ENCODE assay signal across 15 cellular contexts in the genomic region with DNA sequence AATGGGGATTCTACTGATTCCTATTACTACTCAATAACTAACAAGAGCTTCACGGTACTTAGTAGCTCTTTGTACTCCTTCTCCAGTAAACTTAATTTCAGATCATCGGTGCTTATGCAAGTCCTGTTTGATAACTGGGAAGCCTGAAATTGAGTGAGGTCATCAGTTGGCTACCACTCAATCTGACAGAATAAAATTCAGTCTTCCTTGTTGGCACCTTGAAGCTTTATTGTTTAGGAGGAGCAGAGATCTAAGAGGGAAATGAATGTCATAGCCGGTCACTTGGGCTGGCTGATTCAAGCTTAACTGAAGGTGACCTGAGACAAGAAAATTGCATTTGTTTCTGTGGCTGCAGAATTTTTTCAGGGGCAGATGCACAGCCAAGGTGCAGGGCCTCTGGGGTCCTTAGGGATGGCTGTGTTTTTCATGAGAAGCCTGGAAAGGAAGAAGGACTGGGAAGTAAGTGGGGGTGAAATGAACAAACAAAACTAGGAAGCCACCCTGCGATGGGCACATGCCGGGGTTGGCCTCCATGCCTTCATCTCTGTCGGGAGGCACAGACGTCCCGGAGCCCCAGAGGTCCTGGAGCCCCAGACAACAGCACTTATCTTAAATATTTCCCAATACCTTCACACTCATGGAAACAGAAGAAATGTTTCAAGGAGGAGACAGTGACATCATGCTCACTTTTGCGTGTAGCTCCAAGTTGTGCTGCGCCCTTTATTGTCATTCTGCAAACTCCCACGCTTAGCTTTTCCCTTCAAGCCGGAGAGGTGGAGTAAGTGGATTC.
DNase-seq lines count a peak whose midpoint lies in the region; ATAC-seq and TF ChIP-seq lines count a peak whose summit lies in the region.
"Had no signal": no experiment of that assay in that cellular context is flagged by ENCODE, and none has a peak within 500 bp of the region (broad histone marks: within the 10 kb centered on the region; RNA-seq: fewer than 3 reads in every experiment).

No MANE protein-coding gene starts in this region.

- POLR2A ChIA-PET in IMR-90 (lab: Charles Lee; ENCODE audit: unreplicated experiment), result no interaction called here

- no peak overlapping the region for H2BK120ac ChIP-seq in IMR-90 (ENCODE audit: low read depth, low read length)

- H2BK5ac ChIP-seq in IMR-90 (ENCODE audit: low read depth, low read length, poor library complexity, severe bottlenecking), result no peak overlapping the region

- no peaks in the 10 kb centered on the region for H3K27me3 Mint-ChIP-seq in dendritic cell treated with granulocyte-macrophage colony-stimulating factor and Interleukin-4, amounts not matched to agents 40 ng/mL and 50 ng/mL, for 4 days
- H3K27me3 Mint-ChIP-seq: activated naive CD8-positive, alpha-beta T cell; stimulated activated naive CD8-positive, alpha-beta T cell treated with anti-CD3 and anti-CD28 coated beads, Interleukin-15, Interleukin-2, amounts not matched to agents 100 ng/mL and 50 ng/mL, for 24 hours had no signal

- H3K4me3 Mint-ChIP-seq in dendritic cell treated with granulocyte-macrophage colony-stimulating factor and Interleukin-4, amounts not matched to agents 40 ng/mL and 50 ng/mL, for 4 days, result no peak overlapping the region
- H3K4me3 Mint-ChIP-seq: activated naive CD8-positive, alpha-beta T cell; stimulated activated naive CD8-positive, alpha-beta T cell treated with anti-CD3 and anti-CD28 coated beads, Interleukin-15, Interleukin-2, amounts not matched to agents 100 ng/mL and 50 ng/mL, for 24 hours had no signal

- H3K27me3 ChIP-seq in IMR-90 (ENCODE audit: control insufficient read depth, insufficient read depth, low read length) (no peaks in the 10 kb centered on the region), iPS-20b (ENCODE audit: insufficient read depth, low read length) (no peaks in the 10 kb centered on the region), psoas muscle (ENCODE audit: insufficient read depth in 3 of 3, low read length in 2 of 3) (no peaks in the 10 kb centered on the region)

- BruUV-seq in IMR-90 (replicated peaks; lab: Mats Ljungman, UMichigan), result no TSS peak

- H3K18ac ChIP-seq in IMR-90 (ENCODE audit: low read depth, low read length), result no peak overlapping the region

- H4K91ac ChIP-seq in IMR-90 (ENCODE audit: insufficient read depth, low read depth, low read length), result no peak overlapping the region

- peak overlapping the region; percentile 69 for H3K27ac Mint-ChIP-seq in dendritic cell treated with granulocyte-macrophage colony-stimulating factor and Interleukin-4, amounts not matched to agents 40 ng/mL and 50 ng/mL, for 4 days
- H3K27ac Mint-ChIP-seq: activated naive CD8-positive, alpha-beta T cell; stimulated activated naive CD8-positive, alpha-beta T cell treated with anti-CD3 and anti-CD28 coated beads, Interleukin-15, Interleukin-2, amounts not matched to agents 100 ng/mL and 50 ng/mL, for 24 hours had no signal

- no peaks in the 10 kb centered on the region for H3K79me1 ChIP-seq in IMR-90 (ENCODE audit: low read depth in 1 of 2, low read length in 2 of 2)

- H3K4me3 ChIP-seq in IMR-90 (ENCODE audit: insufficient read depth, low read depth, low read length) (no peak overlapping the region), iPS-20b (ENCODE audit: low read length) (no peak overlapping the region), psoas muscle (no peak overlapping the region)

- peak overlapping the region; percentile 5; the same call in 1 of the 2 replicates for H2BK20ac ChIP-seq in IMR-90 (ENCODE audit: low read depth, low read length)

- H3K9me3 Mint-ChIP-seq in dendritic cell treated with granulocyte-macrophage colony-stimulating factor and Interleukin-4, amounts not matched to agents 40 ng/mL and 50 ng/mL, for 4 days, result no peaks in the 10 kb centered on the region
- H3K9me3 Mint-ChIP-seq: stimulated activated naive CD8-positive, alpha-beta T cell treated with anti-CD3 and anti-CD28 coated beads, Interleukin-15, Interleukin-2, amounts not matched to agents 100 ng/mL and 50 ng/mL, for 24 hours had no signal

- in situ Hi-C loops in IMR-90 (cut with MboI; ENCODE audit: low sequenced_read_pairs), result no loop called here

- no peak for TF ChIP-seq RAD21 in IMR-90 (IDR thresholded peaks at IDR 0.05; ENCODE audit: low read length)

- no peak overlapping the region for H2AFZ ChIP-seq in IMR-90 (replicated peaks; ENCODE audit: low read length, poor library complexity)

- H3K23ac ChIP-seq in IMR-90 (ENCODE audit: low read depth, low read length), result no peak overlapping the region

- dilution Hi-C loops in IMR-90 (cut with HindIII; ENCODE audit: low sequenced_read_pairs, unreplicated experiment), result no loop called here

- H3K36me3 Mint-ChIP-seq in dendritic cell treated with granulocyte-macrophage colony-stimulating factor and Interleukin-4, amounts not matched to agents 40 ng/mL and 50 ng/mL, for 4 days (ENCODE audit: low read depth), result no peaks in the 10 kb centered on the region
- H3K36me3 Mint-ChIP-seq: activated naive CD8-positive, alpha-beta T cell had no signal

- H3K56ac ChIP-seq in IMR-90 (ENCODE audit: extremely low read depth, insufficient read depth, low read length), result no peak overlapping the region

- H2AK5ac ChIP-seq in IMR-90 (ENCODE audit: low read depth, low read length), result peak overlapping the region; percentile 12; the same call in 1 of the 2 replicates

- WGBS in IMR-90 (ENCODE audit: extremely low coverage in 2 of 2, insufficient read length in 1 of 2), 2 experiments, result no CpG with 5 or more reads among the region's 12 CpGs
- WGBS in psoas muscle, 3 donors, result 65 to 73% (median 70%) methylated on average over 12 of the region's 12 CpGs

- no peak overlapping the region for H2AK9ac ChIP-seq in IMR-90 (replicated peaks; ENCODE audit: low read depth, low read length, poor library complexity)

- peaks cover 5% of the 10 kb centered on the region; the same call in 1 of the 2 replicates for H3K9me1 ChIP-seq in IMR-90 (ENCODE audit: insufficient read depth, low read length)

- no peak overlapping the region for H3K14ac ChIP-seq in IMR-90 (replicated peaks; ENCODE audit: low read depth, low read length)

- H3K4me2 ChIP-seq in IMR-90 (ENCODE audit: low read depth, low read length), result no peak overlapping the region

- H3K36me3 ChIP-seq in IMR-90 (ENCODE audit: control insufficient read depth, insufficient read depth, low read length) (no peaks in the 10 kb centered on the region), iPS-20b (ENCODE audit: insufficient read depth, low read depth, low read length) (no peaks in the 10 kb centered on the region), psoas muscle (ENCODE audit: insufficient read depth in 1 of 2, low read depth in 1 of 2) (no peaks in the 10 kb centered on the region)

- H3K9ac ChIP-seq in IMR-90 (ENCODE audit: low read depth, low read length), result no peak overlapping the region
- no peak overlapping the region for H3K9ac ChIP-seq in iPS-20b (ENCODE audit: low read depth, low read length)

- H3K4me1 ChIP-seq in IMR-90 (ENCODE audit: control insufficient read depth, insufficient read depth, low read length) (peaks cover 5% of the 10 kb centered on the region), iPS-20b (ENCODE audit: insufficient read depth, low read length) (peaks cover 25% of the 10 kb centered on the region), psoas muscle (peaks cover 10% of the 10 kb centered on the region)

- H4K8ac ChIP-seq in IMR-90 (ENCODE audit: low read depth in 2 of 2, low read length in 2 of 2), result no peak overlapping the region

- CTCF ChIA-PET in IMR-90 (lab: Yijun Ruan, JAX), result no interaction called here

- intact Hi-C loops in IMR-90 (cut with micrococcal nuclease), result no loop called here
- intact Hi-C loops in dendritic cell treated with granulocyte-macrophage colony-stimulating factor and Interleukin-4, amounts not matched to agents 40 ng/mL and 50 ng/mL, for 4 days (cut with micrococcal nuclease), result no loop called here
- intact Hi-C loops in psoas muscle (cut with DNase I), result no loop called here

- TF ChIP-seq CTCF in IMR-90 (conservative IDR thresholded peaks at IDR 0.05; ENCODE audit: low read depth, low read length) (no peak), psoas muscle (IDR thresholded peaks at IDR 0.05) (no peak)

- H2BK15ac ChIP-seq in IMR-90 (ENCODE audit: low read depth, low read length), result no peak overlapping the region

- peak; percentile 33 for DNase-seq in IMR-90
- DNase-seq in psoas muscle, result no peak
- no peak for DNase-seq in activated CD4-positive, alpha-beta T cell treated with anti-CD3 and anti-CD28 coated beads for 48 hours
- DNase-seq in NCI-H146 treated with DMSO at 0.1 percent for 48 hours (lab: John Stamatoyannopoulos, UW; ENCODE audit: unreplicated experiment), result no peak
- DNase-seq: AML-193; DMS79; NCI-H526; SHP77 treated with DMSO at 0.1 percent for 48 hours; stimulated activated CD4-positive, alpha-beta T cell treated with anti-CD3 and anti-CD28 coated beads, Interleukin-4, amount 100 ng/mL, for 4 hours had no signal

- H3K4me1 Mint-ChIP-seq in dendritic cell treated with granulocyte-macrophage colony-stimulating factor and Interleukin-4, amounts not matched to agents 40 ng/mL and 50 ng/mL, for 4 days (ENCODE audit: low read depth), result peaks cover 19% of the 10 kb centered on the region

- TF ChIP-seq POLR2A in IMR-90 (IDR thresholded peaks at IDR 0.05; ENCODE audit: low read depth, low read length), result no peak

- H3K27ac ChIP-seq in IMR-90 (ENCODE audit: insufficient read depth, low read length) (no peak overlapping the region), iPS-20b (ENCODE audit: low read length) (peak overlapping the region; percentile 17), psoas muscle (peak overlapping the region; percentile 36)

- H3K4ac ChIP-seq in IMR-90 (ENCODE audit: low read depth, low read length), result no peak overlapping the region

- H4K20me1 ChIP-seq in IMR-90 (ENCODE audit: insufficient read depth, low read length), result no peaks in the 10 kb centered on the region

- H3K9me3 ChIP-seq in IMR-90 (ENCODE audit: control insufficient read depth, insufficient read depth, low read length) (no peaks in the 10 kb centered on the region), iPS-20b (ENCODE audit: insufficient read depth, low read depth, low read length) (no peaks in the 10 kb centered on the region), psoas muscle (no peaks in the 10 kb centered on the region)

- no peak overlapping the region for H4K5ac ChIP-seq in IMR-90 (ENCODE audit: low read depth, low read length)

- ATAC-seq in IMR-90 (ENCODE audit: low read depth) (no peak), psoas muscle (peak in 1 of 4 donors; percentile 21), HG03097 (IDR thresholded peaks at IDR 0.05; ENCODE audit: low FRiP score, unreplicated experiment) (no peak), GM21528 (IDR thresholded peaks at IDR 0.05; ENCODE audit: low FRiP score, unreplicated experiment) (no peak)

TF ChIP-seq in IMR-90, 13 proteins besides CTCF, POLR2A, EP300 and RAD21:
- 0 out of 2 replicates have a peak, but pooled peaks have one; percentile 15 for TF ChIP-seq CEBPB (IDR thresholded peaks at IDR 0.05; ENCODE audit: low read depth, low read length)
- no peak for TF ChIP-seq BHLHE40 (IDR thresholded peaks at IDR 0.05; ENCODE audit: low read depth, low read length)
